1 cellular context compared by ENCODE assay signal in genomic region chr10:5632430-5632829, GRCh38.
TF ChIP-seq lines count a peak whose summit lies in the region.

No MANE protein-coding gene starts in this region.

TF ChIP-seq in HepG2, 621 proteins besides CTCF, POLR2A, EP300 and RAD21 (continued from another document):
- TF ChIP-seq PBX2 (CRISPR knock-in tag; IDR thresholded peaks at IDR 0.05) (peak; percentile 62), CCAR2 (optimal IDR thresholded peaks at IDR 0.05; ENCODE audit: low read depth, low read length) (no peak), ZNF335 (CRISPR knock-in tag; IDR thresholded peaks at IDR 0.05) (0 out of 2 replicates have a peak, but pooled peaks have one; percentile 32), HDAC2 (CRISPR knock-in tag; IDR thresholded peaks at IDR 0.05) (0 out of 2 replicates have a peak, but pooled peaks have one; percentile 19), FOXA3 (CRISPR knock-in tag; IDR thresholded peaks at IDR 0.05) (peak; percentile 40; the same call in 1 of the 2 replicates), ZNF292 (CRISPR knock-in tag; IDR thresholded peaks at IDR 0.05; ENCODE audit: borderline replicate concordance, low read depth) (peak; percentile 70; the same call in 1 of the 2 replicates), KDM2A (CRISPR knock-in tag; IDR thresholded peaks at IDR 0.05; ENCODE audit: borderline replicate concordance, low read depth) (peak; percentile 35; the same call in 1 of the 2 replicates), FOXP1 (IDR thresholded peaks at IDR 0.05) (no peak), FOXP1 (CRISPR knock-in tag; IDR thresholded peaks at IDR 0.05) (0 out of 2 replicates have a peak, but pooled peaks have one; percentile 18), SUZ12 (IDR thresholded peaks at IDR 0.05; ENCODE audit: low read depth, low read length) (no peak), HMG20A (CRISPR knock-in tag; IDR thresholded peaks at IDR 0.05; ENCODE audit: borderline replicate concordance) (peak; percentile 63; the same call in 1 of the 2 replicates), GLMP (CRISPR knock-in tag; IDR thresholded peaks at IDR 0.05; ENCODE audit: borderline replicate concordance) (no peak), ARID5B (CRISPR knock-in tag; IDR thresholded peaks at IDR 0.05) (peak; percentile 81)
